ENCODE assay signal across 27 cellular contexts in the genomic region with DNA sequence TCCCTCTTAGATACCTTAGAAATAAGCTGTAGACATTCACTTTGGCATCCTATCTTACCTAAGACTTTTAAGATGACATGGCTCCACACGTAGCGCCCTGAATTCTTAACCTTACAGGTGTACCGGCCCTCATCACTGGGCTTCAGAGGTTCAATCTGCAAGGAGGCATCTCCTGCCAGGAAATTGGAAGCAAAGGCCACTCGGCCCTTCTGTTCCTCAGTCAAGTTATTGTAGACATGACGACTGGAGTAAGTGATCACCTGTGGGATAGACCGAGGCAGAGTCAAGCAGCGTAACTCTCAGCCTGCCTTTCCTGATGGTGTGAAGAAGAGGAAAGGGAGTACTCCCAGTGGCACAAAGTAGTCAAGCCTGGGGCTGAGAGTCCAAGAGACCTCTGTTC. TPM values are rescaled to one million over a fixed set of nuclear protein-coding genes. Genes with fewer than 3 reads are reported as not detected.
DNase-seq lines count a peak whose midpoint lies in the region; ATAC-seq and TF ChIP-seq lines count a peak whose summit lies in the region.
"Had no signal": no experiment of that assay in that cellular context is flagged by ENCODE, and none has a peak within 500 bp of the region (broad histone marks: within the 10 kb centered on the region; RNA-seq: fewer than 3 reads in every experiment).

No MANE protein-coding gene starts in this region.

- peak overlapping the region; percentile 74 for H3K27ac ChIP-seq in mammary epithelial cell (ENCODE audit: insufficient read depth, low read depth, low read length)
- H3K27ac ChIP-seq in rectal smooth muscle tissue (ENCODE audit: low read depth, low read length) = peak overlapping the region; percentile 12
- H3K27ac ChIP-seq in uterus = no peak overlapping the region
- H3K27ac ChIP-seq in SJCRH30 = no peak overlapping the region
- H3K27ac ChIP-seq: BLaER1, neural progenitor cell, WERI-Rb-1 had no signal

- H2AFZ ChIP-seq in mammary epithelial cell (ENCODE audit: low read depth, low read length) = no peak overlapping the region
- H2AFZ ChIP-seq: neural progenitor cell had no signal

- peaks cover 10% of the 10 kb centered on the region for H3K36me3 Mint-ChIP-seq in T-helper 1 cell treated with Interleukin-12 subunit alpha and Interleukin-12 subunit beta and Interleukin-4 antibody, amounts not matched to agents 30 μg/mL and 1 μg/mL, for 36 hours (ENCODE audit: low read depth)
- peaks cover 35% of the 10 kb centered on the region for H3K36me3 Mint-ChIP-seq in HFFc6 (ENCODE audit: low read depth)

- H3K4me3 ChIP-seq in mammary epithelial cell (replicated peaks in 1 of 3; ENCODE audit: insufficient read depth in 1 of 3, low read depth in 2 of 3, low read length in 3 of 3) = no peak overlapping the region
- H3K4me3 ChIP-seq in rectal smooth muscle tissue (ENCODE audit: low read length) = no peak overlapping the region
- H3K4me3 ChIP-seq in uterus = no peak overlapping the region
- H3K4me3 ChIP-seq in SJCRH30 = no peak overlapping the region
- H3K4me3 ChIP-seq: BLaER1, neural progenitor cell had no signal

- no peaks in the 10 kb centered on the region for H3K27me3 Mint-ChIP-seq in T-helper 1 cell treated with Interleukin-12 subunit alpha and Interleukin-12 subunit beta and Interleukin-4 antibody, amounts not matched to agents 30 μg/mL and 1 μg/mL, for 36 hours (ENCODE audit: low read depth)
- H3K27me3 Mint-ChIP-seq in HFFc6 (ENCODE audit: insufficient read depth) = no peaks in the 10 kb centered on the region
- H3K27me3 Mint-ChIP-seq: activated CD8-positive, alpha-beta T cell treated with anti-CD3 and anti-CD28 coated beads for 36 hours; activated naive CD8-positive, alpha-beta T cell; IgD-negative memory B cell; stimulated activated naive CD8-positive, alpha-beta T cell treated with anti-CD3 and anti-CD28 coated beads, Interleukin-15, amount 100 ng/mL, for 72 hours; type B pancreatic cell had no signal

- H3K9ac ChIP-seq in mammary epithelial cell (ENCODE audit: insufficient read depth, low read length) (no peak overlapping the region), rectal smooth muscle tissue (ENCODE audit: low read length) (no peak overlapping the region)
- H3K9ac ChIP-seq: BLaER1, neural progenitor cell had no signal

- no peaks in the 10 kb centered on the region for H3K27me3 ChIP-seq in mammary epithelial cell (ENCODE audit: insufficient read depth, low read length)
- H3K27me3 ChIP-seq in rectal smooth muscle tissue (ENCODE audit: control insufficient read depth, insufficient read depth, low read length) = no peaks in the 10 kb centered on the region
- no peaks in the 10 kb centered on the region for H3K27me3 ChIP-seq in uterus
- no peaks in the 10 kb centered on the region for H3K27me3 ChIP-seq in SJCRH30
- H3K27me3 ChIP-seq: BLaER1, neural progenitor cell had no signal

- peaks cover 47% of the 10 kb centered on the region for H3K4me1 Mint-ChIP-seq in T-helper 1 cell treated with Interleukin-12 subunit alpha and Interleukin-12 subunit beta and Interleukin-4 antibody, amounts not matched to agents 30 μg/mL and 1 μg/mL, for 36 hours (ENCODE audit: low read depth)
- H3K4me1 Mint-ChIP-seq in HFFc6 (ENCODE audit: low read depth) = peaks cover 38% of the 10 kb centered on the region

- dilution Hi-C loops in mammary epithelial cell (cut with HindIII; ENCODE audit: low sequenced_read_pairs) = no loop called here

- H3K4me3 Mint-ChIP-seq in T-helper 1 cell treated with Interleukin-12 subunit alpha and Interleukin-12 subunit beta and Interleukin-4 antibody, amounts not matched to agents 30 μg/mL and 1 μg/mL, for 36 hours = no peak overlapping the region
- H3K4me3 Mint-ChIP-seq in HFFc6 = no peak overlapping the region
- H3K4me3 Mint-ChIP-seq: activated CD8-positive, alpha-beta T cell treated with anti-CD3 and anti-CD28 coated beads for 36 hours; activated naive CD8-positive, alpha-beta T cell; IgD-negative memory B cell; neural progenitor cell; stimulated activated naive CD8-positive, alpha-beta T cell treated with anti-CD3 and anti-CD28 coated beads, Interleukin-15, amount 100 ng/mL, for 72 hours; type B pancreatic cell had no signal

- DNase-seq in T-helper 1 cell (no peak), HFFc6 (no peak), mammary epithelial cell (no peak), uterus (no peak), SJCRH30 (no peak)
- DNase-seq: 8988T; activated CD8-positive, alpha-beta T cell treated with anti-CD3 and anti-CD28 coated beads for 36 hours; activated T-cell treated with anti-CD3 and anti-CD28 coated beads, Interleukin-2, amount 50 U/mL, for 48 hours; DMS 273 treated with DMSO at 0.1 percent for 48 hours; effector CD8-positive, alpha-beta T cell; glutamatergic neuron; left colon; midbrain; MM.1S; NCI-H146; NCI-H526 treated with DMSO at 0.1 percent for 48 hours; stimulated activated CD4-positive, alpha-beta T cell treated with anti-CD3 and anti-CD28 coated beads, Interleukin-4, amount 100 ng/mL, for 24 hours; stimulated activated naive CD8-positive, alpha-beta T cell treated with anti-CD3 and anti-CD28 coated beads, Interleukin-15, amount 100 ng/mL, for 72 hours; WERI-Rb-1 had no signal

- H4K20me1 ChIP-seq in mammary epithelial cell (ENCODE audit: insufficient read depth, low read length) = no peaks in the 10 kb centered on the region
- H4K20me1 ChIP-seq: BLaER1 had no signal

- TF ChIP-seq CTCF in HFFc6 (IDR thresholded peaks at IDR 0.05) (no peak), mammary epithelial cell (conservative IDR thresholded peaks at IDR 0.05 in 1 of 2, IDR thresholded peaks at IDR 0.05 in 1 of 2; ENCODE audit: extremely low read depth in 1 of 2, insufficient read depth in 1 of 2, low read depth in 1 of 2, low read length in 2 of 2) (no peak), uterus (IDR thresholded peaks at IDR 0.05) (no peak)

- no TSS peak for BruUV-seq in mammary epithelial cell (replicated peaks; lab: Mats Ljungman, UMichigan)

- peak overlapping the region; percentile 41 for H3K27ac Mint-ChIP-seq in T-helper 1 cell treated with Interleukin-12 subunit alpha and Interleukin-12 subunit beta and Interleukin-4 antibody, amounts not matched to agents 30 μg/mL and 1 μg/mL, for 36 hours
- H3K27ac Mint-ChIP-seq in HFFc6 = peak overlapping the region; percentile 99
- H3K27ac Mint-ChIP-seq: activated CD8-positive, alpha-beta T cell treated with anti-CD3 and anti-CD28 coated beads for 36 hours; activated naive CD8-positive, alpha-beta T cell; neural progenitor cell had no signal

- H3K36me3 ChIP-seq in mammary epithelial cell (ENCODE audit: insufficient read depth, low read length) (peaks cover 17% of the 10 kb centered on the region), rectal smooth muscle tissue (ENCODE audit: control insufficient read depth, insufficient read depth, low read length) (peaks cover 3% of the 10 kb centered on the region), uterus (no peaks in the 10 kb centered on the region), SJCRH30 (peaks cover 2% of the 10 kb centered on the region; the same call in 1 of the 2 replicates)
- H3K36me3 ChIP-seq: BLaER1, neural progenitor cell, WERI-Rb-1 had no signal

- CTCF ChIA-PET in mammary epithelial cell (lab: Charles Lee; ENCODE audit: low non-redundant PET) = no interaction called here

- intact Hi-C loops in mammary epithelial cell (cut with micrococcal nuclease) (no loop called here), uterus (cut with DNase I; ENCODE audit: low total_unique reads) (no loop called here)

- WGBS in mammary epithelial cell (ENCODE audit: low coverage, missing lambda C conversion rate) = 98% methylated on average over 7 of the region's 7 CpGs

- no peak for TF ChIP-seq POLR2A in uterus (IDR thresholded peaks at IDR 0.05)

- H3K79me2 ChIP-seq in mammary epithelial cell (ENCODE audit: insufficient read depth, low read length) = peaks cover 2% of the 10 kb centered on the region

- H3K9me3 ChIP-seq in mammary epithelial cell (replicated peaks; ENCODE audit: insufficient read depth, low read length) (no peaks in the 10 kb centered on the region), uterus (no peaks in the 10 kb centered on the region), SJCRH30 (replicated peaks) (no peaks in the 10 kb centered on the region)
- H3K9me3 ChIP-seq: BLaER1 had no signal

- H3K4me1 ChIP-seq in mammary epithelial cell (ENCODE audit: insufficient read depth, low read length) (peaks cover 4% of the 10 kb centered on the region), rectal smooth muscle tissue (ENCODE audit: control insufficient read depth, insufficient read depth, low read length) (peaks cover 10% of the 10 kb centered on the region), uterus (no peaks in the 10 kb centered on the region), SJCRH30 (peaks cover 4% of the 10 kb centered on the region)
- H3K4me1 ChIP-seq: neural progenitor cell had no signal

- H3K9me3 Mint-ChIP-seq in T-helper 1 cell treated with Interleukin-12 subunit alpha and Interleukin-12 subunit beta and Interleukin-4 antibody, amounts not matched to agents 30 μg/mL and 1 μg/mL, for 36 hours = peaks cover 3% of the 10 kb centered on the region
- H3K9me3 Mint-ChIP-seq in HFFc6 = no peaks in the 10 kb centered on the region
- H3K9me3 Mint-ChIP-seq: neural progenitor cell; stimulated activated naive CD8-positive, alpha-beta T cell treated with anti-CD3 and anti-CD28 coated beads, Interleukin-15, amount 100 ng/mL, for 72 hours had no signal

- no peak for ATAC-seq in HG02852 (IDR thresholded peaks at IDR 0.05; ENCODE audit: unreplicated experiment)
- ATAC-seq: activated CD8-positive, alpha-beta T cell treated with anti-CD3 and anti-CD28 coated beads for 36 hours; stimulated activated naive CD8-positive, alpha-beta T cell treated with anti-CD3 and anti-CD28 coated beads, Interleukin-15, amount 100 ng/mL, for 72 hours had no signal

- H3K4me2 ChIP-seq in mammary epithelial cell (ENCODE audit: insufficient read depth, low read depth, low read length) = no peak overlapping the region
- H3K4me2 ChIP-seq: BLaER1, neural progenitor cell had no signal

- in situ Hi-C loops in mammary epithelial cell (cut with MboI; ENCODE audit: low sequenced_read_pairs in 2 of 2) = no loop called here

RNA-seq across cellular contexts. Expression of a gene that starts 22.5 kb away (rescaled TPM):
- 1,000 to 10,000 TPM; 1,520 to 2,256 (median 2,072) TPM for total RNA-seq in HFFc6 (2021; fragmentation: NEBNext Ultra II Directional; extraction: Animal tissue kit (Norgen Biotek cat#: 25700))
- total RNA-seq in mammary epithelial cell (1,000 to 10,000 TPM; 1,127 to 2,810 TPM), uterus (1,000 to 10,000 TPM in 1 of 4 donors, 100 to 1,000 TPM in 3; 360 to 1,864 (median 476) TPM)
- polyA plus RNA-seq in mammary epithelial cell = 4,037 TPM
- polyA minus RNA-seq in mammary epithelial cell = 4,508 TPM
- 2,768 and 2,819 TPM in 2 replicates for total RNA-seq in SJCRH30 (2014; rRNA removed; shearing (Covaris generic))

Comparison
In these comparisons a context has a peak if more than half of its experiments do, and no peak if none do; other contexts are left out.
1. H3K27ac ChIP-seq: peak in mammary epithelial cell (single experiment) and rectal smooth muscle tissue (single experiment); none in uterus (0 of 2) and SJCRH30 (single experiment).